37 cellular contexts compared by ENCODE assay signal in the genomic region with DNA sequence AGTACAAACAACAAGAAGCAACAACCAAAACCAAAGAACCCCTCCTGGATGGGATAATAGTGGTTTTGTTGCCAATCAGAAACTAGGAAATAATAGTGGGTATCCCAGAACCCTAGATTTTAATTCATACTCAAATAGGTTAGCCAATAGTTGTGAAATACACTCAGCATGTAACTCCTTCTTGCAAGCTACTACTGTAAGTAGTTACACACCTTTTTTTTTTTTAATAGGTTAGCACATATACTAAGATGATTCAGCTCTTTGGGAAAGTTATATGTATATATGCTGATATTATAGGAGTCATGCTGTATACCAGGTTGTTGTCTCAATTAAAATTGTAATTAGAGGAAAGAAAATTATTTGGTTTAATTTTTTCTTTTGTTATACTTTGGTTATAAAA.
"Had no signal": no experiment of that assay in that cellular context is flagged by ENCODE, and none has a peak within 500 bp of the region (broad histone marks: within the 10 kb centered on the region; RNA-seq: fewer than 3 reads in every experiment).

No MANE protein-coding gene starts in this region.

- H3K9me3 ChIP-seq: adrenal gland, ascending aorta, esophagus muscularis mucosa, gastrocnemius medialis, heart left ventricle had no signal

- FAIRE-seq: colon, endometrium, endothelial cell of umbilical vein had no signal

- DNase-seq: activated CD4-positive, alpha-beta memory T cell treated with anti-CD3 and anti-CD28 coated beads for 36 hours; activated CD4-positive, alpha-beta T cell treated with anti-CD3 and anti-CD28 coated beads for 36 hours; activated CD4-positive, alpha-beta T cell treated with anti-CD3 and anti-CD28 coated beads, Interleukin-2, amount 10 ng/mL, durations not matched to agents 24 days and 14 days; activated CD4-positive, CD25-positive, alpha-beta regulatory T cell; activated CD4-positive, CD25-positive, alpha-beta regulatory T cell treated with anti-CD3 and anti-CD28 coated beads, Interleukin-2, amount 50 U/mL, for 72 hours; activated CD8-positive, alpha-beta memory T cell treated with anti-CD3 and anti-CD28 coated beads, Interleukin-2, amount 10 ng/mL, durations not matched to agents 7 days and 5 days; activated CD8-positive, alpha-beta memory T cell treated with anti-CD3 and anti-CD28 coated beads, Interleukin-2, amount 50 U/mL, for 4 hours; activated CD8-positive, alpha-beta T cell treated with anti-CD3 and anti-CD28 coated beads, Interleukin-2, amount 10 ng/mL, durations not matched to agents 7 days and 5 days; activated effector memory CD4-positive, alpha-beta T cell treated with anti-CD3 and anti-CD28 coated beads, Interleukin-2, amount 50 U/mL, for 16 hours; activated naive CD4-positive, alpha-beta T cell treated with anti-CD3 and anti-CD28 coated beads for 36 hours; activated naive CD8-positive, alpha-beta T cell treated with anti-CD3 and anti-CD28 coated beads for 36 hours; activated naive CD8-positive, alpha-beta T cell treated with anti-CD3 and anti-CD28 coated beads, Interleukin-2, amount 50 U/mL, for 24 hours; activated T-cell treated with anti-CD3 and anti-CD28 coated beads, Interleukin-2, amount 50 U/mL, for 1 hour; activated T-cell treated with anti-CD3 and anti-CD28 coated beads, Interleukin-2, amount 50 U/mL, for 48 hours; adrenal gland; caudate nucleus; cortex of kidney; dermis blood vessel endothelial cell; effector CD8-positive, alpha-beta T cell; foreskin keratinocyte; gastrocnemius medialis; glutamatergic neuron; heart left ventricle; T-helper 1 cell; T-helper 17 cell; T1000; WERI-Rb-1 had no signal

- ATAC-seq: activated CD4-positive, alpha-beta T cell treated with anti-CD3 and anti-CD28 coated beads for 36 hours; activated CD8-positive, alpha-beta memory T cell treated with anti-CD3 and anti-CD28 coated beads, Interleukin-2, amount 10 ng/mL, durations not matched to agents 7 days and 5 days; activated CD8-positive, alpha-beta T cell treated with anti-CD3 and anti-CD28 coated beads, Interleukin-2, amount 10 ng/mL, durations not matched to agents 7 days and 5 days; activated naive CD8-positive, alpha-beta T cell treated with anti-CD3 and anti-CD28 coated beads, Interleukin-2, amount 50 U/mL, for 24 hours; foreskin keratinocyte; gastrocnemius medialis; heart left ventricle; T-helper 17 cell had no signal

- H3K4me1 Mint-ChIP-seq: activated naive CD4-positive, alpha-beta T cell treated with anti-CD3 and anti-CD28 coated beads, Interleukin-2, amount 50 U/mL, for 24 hours had no signal

- H3K36me3 ChIP-seq: adrenal gland, ascending aorta, esophagus muscularis mucosa, gastrocnemius medialis, heart left ventricle, WERI-Rb-1 had no signal

- H3K9me3 Mint-ChIP-seq: activated CD4-positive, alpha-beta memory T cell treated with anti-CD3 and anti-CD28 coated beads for 36 hours; activated CD4-positive, alpha-beta T cell treated with anti-CD3 and anti-CD28 coated beads, Interleukin-2, amount 10 ng/mL, durations not matched to agents 24 days and 14 days; activated naive CD4-positive, alpha-beta T cell treated with anti-CD3 and anti-CD28 coated beads for 36 hours; activated naive CD4-positive, alpha-beta T cell treated with anti-CD3 and anti-CD28 coated beads, Interleukin-2, amount 50 U/mL, for 24 hours; activated naive CD8-positive, alpha-beta T cell treated with anti-CD3 and anti-CD28 coated beads for 36 hours; activated naive CD8-positive, alpha-beta T cell treated with anti-CD3 and anti-CD28 coated beads, Interleukin-2, amount 50 U/mL, for 24 hours; activated T-helper 1 cell treated with anti-CD3 and anti-CD28 coated beads, Interleukin-12 subunit alpha, Interleukin-12 subunit beta, Interleukin-2, Interleukin-4 antibody, amounts not matched to agents 30 ng/mL and 10 ng/mL and 1 ng/mL, durations not matched to agents 14 hours and 24 hours and 36 hours; activated T-helper 2 cell treated with anti-CD3 and anti-CD28 coated beads, Interferon-gamma antibody, Interleukin-2, Interleukin-4, amounts not matched to agents 10 μg/mL and 5 μg/mL and 100 μg/mL, durations not matched to agents 14 hours and 24 hours and 36 hours; T-helper 2 cell treated with Interferon-gamma antibody and Interleukin-4, amounts not matched to agents 5 μg/mL and 100 μg/mL, for 36 hours had no signal

- H3K4me3 ChIP-seq: adrenal gland, ascending aorta, esophagus muscularis mucosa, gastrocnemius medialis, heart left ventricle had no signal

- H3K27ac Mint-ChIP-seq: activated CD4-positive, alpha-beta memory T cell treated with anti-CD3 and anti-CD28 coated beads for 36 hours; activated CD4-positive, alpha-beta T cell treated with anti-CD3 and anti-CD28 coated beads for 36 hours; activated CD4-positive, alpha-beta T cell treated with anti-CD3 and anti-CD28 coated beads, Interleukin-2, amount 10 ng/mL, durations not matched to agents 24 days and 14 days; activated CD8-positive, alpha-beta memory T cell treated with anti-CD3 and anti-CD28 coated beads, Interleukin-2, amount 10 ng/mL, durations not matched to agents 7 days and 5 days; activated CD8-positive, alpha-beta T cell treated with anti-CD3 and anti-CD28 coated beads, Interleukin-2, amount 10 ng/mL, durations not matched to agents 7 days and 5 days; activated naive CD4-positive, alpha-beta T cell treated with anti-CD3 and anti-CD28 coated beads for 36 hours; activated naive CD4-positive, alpha-beta T cell treated with anti-CD3 and anti-CD28 coated beads, Interleukin-2, amount 50 U/mL, for 24 hours; activated naive CD8-positive, alpha-beta T cell treated with anti-CD3 and anti-CD28 coated beads for 36 hours; activated naive CD8-positive, alpha-beta T cell treated with anti-CD3 and anti-CD28 coated beads, Interleukin-2, amount 50 U/mL, for 24 hours; activated T-helper 1 cell treated with anti-CD3 and anti-CD28 coated beads, Interleukin-12 subunit alpha, Interleukin-12 subunit beta, Interleukin-2, Interleukin-4 antibody, amounts not matched to agents 30 ng/mL and 10 ng/mL and 1 ng/mL, durations not matched to agents 14 hours and 24 hours and 36 hours; activated T-helper 2 cell treated with anti-CD3 and anti-CD28 coated beads, Interferon-gamma antibody, Interleukin-2, Interleukin-4, amounts not matched to agents 10 μg/mL and 5 μg/mL and 100 μg/mL, durations not matched to agents 14 hours and 24 hours and 36 hours; brain; T-helper 17 cell; T-helper 2 cell treated with Interferon-gamma antibody and Interleukin-4, amounts not matched to agents 5 μg/mL and 100 μg/mL, for 36 hours had no signal

- H3K27me3 ChIP-seq: adrenal gland, ascending aorta, esophagus muscularis mucosa, foreskin keratinocyte, gastrocnemius medialis, heart left ventricle had no signal

- H3K27me3 Mint-ChIP-seq: activated CD4-positive, alpha-beta memory T cell treated with anti-CD3 and anti-CD28 coated beads for 36 hours; activated CD4-positive, alpha-beta T cell treated with anti-CD3 and anti-CD28 coated beads for 36 hours; activated CD4-positive, alpha-beta T cell treated with anti-CD3 and anti-CD28 coated beads, Interleukin-2, amount 10 ng/mL, durations not matched to agents 24 days and 14 days; activated CD8-positive, alpha-beta memory T cell treated with anti-CD3 and anti-CD28 coated beads, Interleukin-2, amount 10 ng/mL, durations not matched to agents 7 days and 5 days; activated naive CD4-positive, alpha-beta T cell treated with anti-CD3 and anti-CD28 coated beads, Interleukin-2, amount 50 U/mL, for 24 hours; activated naive CD8-positive, alpha-beta T cell treated with anti-CD3 and anti-CD28 coated beads for 36 hours; activated naive CD8-positive, alpha-beta T cell treated with anti-CD3 and anti-CD28 coated beads, Interleukin-2, amount 50 U/mL, for 24 hours; brain; T-helper 17 cell had no signal

- H3K4me3 Mint-ChIP-seq: activated CD4-positive, alpha-beta memory T cell treated with anti-CD3 and anti-CD28 coated beads for 36 hours; activated CD4-positive, alpha-beta T cell treated with anti-CD3 and anti-CD28 coated beads for 36 hours; activated CD4-positive, alpha-beta T cell treated with anti-CD3 and anti-CD28 coated beads, Interleukin-2, amount 10 ng/mL, durations not matched to agents 24 days and 14 days; activated CD8-positive, alpha-beta memory T cell treated with anti-CD3 and anti-CD28 coated beads, Interleukin-2, amount 10 ng/mL, durations not matched to agents 7 days and 5 days; activated CD8-positive, alpha-beta T cell treated with anti-CD3 and anti-CD28 coated beads, Interleukin-2, amount 10 ng/mL, durations not matched to agents 7 days and 5 days; activated naive CD4-positive, alpha-beta T cell treated with anti-CD3 and anti-CD28 coated beads for 36 hours; activated naive CD4-positive, alpha-beta T cell treated with anti-CD3 and anti-CD28 coated beads, Interleukin-2, amount 50 U/mL, for 24 hours; activated naive CD8-positive, alpha-beta T cell treated with anti-CD3 and anti-CD28 coated beads for 36 hours; activated naive CD8-positive, alpha-beta T cell treated with anti-CD3 and anti-CD28 coated beads, Interleukin-2, amount 50 U/mL, for 24 hours; activated T-helper 1 cell treated with anti-CD3 and anti-CD28 coated beads, Interleukin-12 subunit alpha, Interleukin-12 subunit beta, Interleukin-2, Interleukin-4 antibody, amounts not matched to agents 30 ng/mL and 10 ng/mL and 1 ng/mL, durations not matched to agents 14 hours and 24 hours and 36 hours; brain; T-helper 17 cell; T-helper 2 cell treated with Interferon-gamma antibody and Interleukin-4, amounts not matched to agents 5 μg/mL and 100 μg/mL, for 36 hours had no signal

- H3K4me1 ChIP-seq: ascending aorta, esophagus muscularis mucosa, gastrocnemius medialis had no signal

- H3K27ac ChIP-seq: adrenal gland, ascending aorta, esophagus muscularis mucosa, foreskin keratinocyte, gastrocnemius medialis, heart left ventricle, WERI-Rb-1 had no signal
